ENCODE assay signal across 20 cellular contexts in genomic region chr9:12539602-12540001, GRCh38.
A peak's percentile ranks its signal among the peaks of the same experiment; 100 is the strongest.
DNase-seq lines count a peak whose midpoint lies in the region; ATAC-seq and TF ChIP-seq lines count a peak whose summit lies in the region.
"Had no signal": no experiment of that assay in that cellular context is flagged by ENCODE, and none has a peak within 500 bp of the region (broad histone marks: within the 10 kb centered on the region; RNA-seq: fewer than 3 reads in every experiment).

No MANE protein-coding gene starts in this region.

- no peak for DNase-seq in left ventricle myocardium inferior
- DNase-seq in left ventricle myocardium superior, result no peak
- no peak for DNase-seq in coronary artery (ENCODE audit: low spot score)
- DNase-seq in lower lobe of right lung, result no peak
- DNase-seq in H4 (ENCODE audit: low spot score), result no peak
- no peak for DNase-seq in GM19240 (ENCODE audit: insufficient read length, low spot score)
- DNase-seq in mucosa of gallbladder (ENCODE audit: low spot score), result no peak
- DNase-seq: C1 segment of cervical spinal cord; CD8-positive, alpha-beta memory T cell; DMS53; H7; HFFc6; NCI-H1417; NCI-H187; NCI-H2107; NCI-H510A; NCI-H748 treated with DMSO at 0.1 percent for 48 hours; RPMI8226 had no signal

- intact Hi-C loops in left ventricle myocardium inferior (cut with micrococcal nuclease), result no loop called here
- intact Hi-C loops in left ventricle myocardium superior (cut with micrococcal nuclease), result no loop called here
- intact Hi-C loops in lower lobe of right lung (cut with DNase I), result no loop called here

- H3K27me3 ChIP-seq in left ventricle myocardium inferior (ENCODE audit: low read depth), result no peaks in the 10 kb centered on the region
- no peaks in the 10 kb centered on the region for H3K27me3 ChIP-seq in lower lobe of right lung (ENCODE audit: low read depth)

- H3K4me3 ChIP-seq in left ventricle myocardium inferior (peak overlapping the region; percentile 44), coronary artery (peak overlapping the region; percentile 39), lower lobe of right lung (peak overlapping the region; percentile 29)

- ATAC-seq in left ventricle myocardium superior (no peak), lower lobe of right lung (peak in 1 of 2 donors; percentile 51), HG02623 (IDR thresholded peaks at IDR 0.05; ENCODE audit: unreplicated experiment) (no peak)

- H3K27ac ChIP-seq in left ventricle myocardium inferior (replicated peaks), result no peak overlapping the region
- no peak overlapping the region for H3K27ac ChIP-seq in coronary artery
- H3K27ac ChIP-seq in lower lobe of right lung, result no peak overlapping the region
- H3K27ac ChIP-seq: KMS-11 had no signal

- H3K36me3 ChIP-seq in left ventricle myocardium inferior (no peaks in the 10 kb centered on the region), lower lobe of right lung (no peaks in the 10 kb centered on the region)

- no peak for TF ChIP-seq CTCF in left ventricle myocardium inferior (IDR thresholded peaks at IDR 0.05; ENCODE audit: borderline replicate concordance)
- no peak for TF ChIP-seq CTCF in coronary artery (IDR thresholded peaks at IDR 0.05)
- no peak for TF ChIP-seq CTCF in lower lobe of right lung (IDR thresholded peaks at IDR 0.05)

- H3K4me1 ChIP-seq in left ventricle myocardium inferior, result no peaks in the 10 kb centered on the region
- H3K4me1 ChIP-seq in lower lobe of right lung, result no peaks in the 10 kb centered on the region

- H3K9me3 ChIP-seq in left ventricle myocardium inferior (replicated peaks), result no peaks in the 10 kb centered on the region
- no peaks in the 10 kb centered on the region for H3K9me3 ChIP-seq in lower lobe of right lung
